Comparison of ENCODE assay signal across 8 cellular contexts in genomic region chr10:72364239-72364777, GRCh38. TPM values are rescaled to one million over a fixed set of nuclear protein-coding genes. Genes with fewer than 3 reads are reported as not detected.
DNase-seq lines count a peak whose midpoint lies in the region; ATAC-seq and TF ChIP-seq lines count a peak whose summit lies in the region.

No MANE protein-coding gene starts in this region.

- POLR2A ChIA-PET in CD8-positive, alpha-beta memory T cell (lab: Charles Lee) = interaction anchor here (0.6 to 1.2 kb wide), 3 partner anchors 261 to 470 kb away, joined by 3 to 5 read pairs (median 3); partner anchors contain the start of gene MCU

- DNase-seq in CD8-positive, alpha-beta memory T cell = peak; percentile 74 to 90 (median 81)
- DNase-seq in NOMO-1 treated with DMSO at 0.1 percent for 48 hours (lab: John Stamatoyannopoulos, UW; ENCODE audit: unreplicated experiment) = peak; percentile 87
- peak; percentile 65 to 71 for DNase-seq in activated CD8-positive, alpha-beta memory T cell treated with anti-CD3 and anti-CD28 coated beads for 4 hours (ENCODE audit: low read depth in 2 of 2)
- peak; percentile 97 for DNase-seq in endodermal cell
- DNase-seq in middle frontal gyrus (ENCODE audit: extremely low spot score, low spot score) = peak; percentile 84
- DNase-seq in stimulated activated CD8-positive, alpha-beta memory T cell treated with anti-CD3 and anti-CD28 coated beads, Interleukin-2, amount 100 ng/mL, for 1 hour (ENCODE audit: low read depth in 2 of 2) = peak; percentile 58 to 65

- WGBS in HUES64 = 26% methylated on average over 12 of the region's 12 CpGs
- 25 to 33% methylated on average over 5 to 12 of the region's 12 CpGs for WGBS in endodermal cell (ENCODE audit: insufficient coverage in 1 of 2, insufficient read length in 1 of 2), 2 experiments

- TF ChIP-seq CTCF in endodermal cell (conservative IDR thresholded peaks at IDR 0.05) = peak; percentile 96

- H3K4me3 ChIP-seq in CD8-positive, alpha-beta memory T cell (ENCODE audit: low read length) = no peak overlapping the region
- H3K4me3 ChIP-seq in HUES64 (ENCODE audit: low read length) (no peak overlapping the region), endodermal cell (ENCODE audit: low read length) (no peak overlapping the region)

- peaks cover 24 to 42% (median 31%) of the 10 kb centered on the region in 3 donors for H3K4me1 Mint-ChIP-seq in CD8-positive, alpha-beta memory T cell
- H3K4me1 Mint-ChIP-seq in endodermal cell = peaks cover 9% of the 10 kb centered on the region

- H3K9me3 ChIP-seq in CD8-positive, alpha-beta memory T cell (ENCODE audit: low read length) = no peaks in the 10 kb centered on the region
- H3K9me3 ChIP-seq in HUES64 (ENCODE audit: insufficient read depth, low read depth, low read length) (no peaks in the 10 kb centered on the region), endodermal cell (ENCODE audit: control insufficient read depth, low read length) (peaks cover 7% of the 10 kb centered on the region)

- H3K27ac Mint-ChIP-seq in CD8-positive, alpha-beta memory T cell = peak overlapping the region in 6 of 8 donors; percentile 0 to 71 (median 42)
- peak overlapping the region; percentile 24 for H3K27ac Mint-ChIP-seq in endodermal cell

- H3K4me3 Mint-ChIP-seq in CD8-positive, alpha-beta memory T cell = peak overlapping the region in 6 of 7 donors; percentile 2 to 80 (median 53)
- H3K4me3 Mint-ChIP-seq in endodermal cell = no peak overlapping the region

- H3K36me3 Mint-ChIP-seq in CD8-positive, alpha-beta memory T cell = peaks cover 0 to 15% (median 1%) of the 10 kb centered on the region in 3 donors
- H3K36me3 Mint-ChIP-seq in endodermal cell (ENCODE audit: low read depth) = peaks cover 37% of the 10 kb centered on the region

- H3K27ac ChIP-seq in CD8-positive, alpha-beta memory T cell (ENCODE audit: low read depth, low read length) = no peak overlapping the region
- H3K27ac ChIP-seq in HUES64 (ENCODE audit: low read depth, low read length) (peak overlapping the region; percentile 7; the same call in 1 of the 2 replicates), endodermal cell (ENCODE audit: low read depth, low read length) (no peak overlapping the region)

- H3K36me3 ChIP-seq in CD8-positive, alpha-beta memory T cell (ENCODE audit: insufficient read depth, low read length) = no peaks in the 10 kb centered on the region
- H3K36me3 ChIP-seq in HUES64 (ENCODE audit: insufficient read depth, low read length) (peaks cover 13% of the 10 kb centered on the region), endodermal cell (ENCODE audit: control insufficient read depth, insufficient read depth, low read length) (peaks cover 18% of the 10 kb centered on the region)

- no peaks in the 10 kb centered on the region for H3K27me3 Mint-ChIP-seq in CD8-positive, alpha-beta memory T cell
- H3K27me3 Mint-ChIP-seq in endodermal cell (ENCODE audit: insufficient read depth) = no peaks in the 10 kb centered on the region

- peak; percentile 90 for ATAC-seq in GM19452 (IDR thresholded peaks at IDR 0.05; ENCODE audit: unreplicated experiment)

- peaks cover 10% of the 10 kb centered on the region for H3K4me1 ChIP-seq in CD8-positive, alpha-beta memory T cell (ENCODE audit: insufficient read depth, low read length)
- H3K4me1 ChIP-seq in HUES64 (ENCODE audit: insufficient read depth, low read length) (0 out of 2 replicates have a peak, but pooled peaks cover 4% of the 10 kb centered on the region), endodermal cell (ENCODE audit: control insufficient read depth, insufficient read depth, low read length) (peaks cover 14% of the 10 kb centered on the region)

- no peaks in the 10 kb centered on the region for H3K9me3 Mint-ChIP-seq in CD8-positive, alpha-beta memory T cell
- peaks cover 7% of the 10 kb centered on the region for H3K9me3 Mint-ChIP-seq in endodermal cell

- no peaks in the 10 kb centered on the region for H3K27me3 ChIP-seq in CD8-positive, alpha-beta memory T cell (ENCODE audit: insufficient read depth, low read length, poor library complexity, severe bottlenecking)
- H3K27me3 ChIP-seq in HUES64 (ENCODE audit: insufficient read depth, low read length) = no peaks in the 10 kb centered on the region
- no peaks in the 10 kb centered on the region for H3K27me3 ChIP-seq in endodermal cell (ENCODE audit: control insufficient read depth, insufficient read depth, low read length, poor library complexity, severe bottlenecking)

- CTCF ChIA-PET in CD8-positive, alpha-beta memory T cell (lab: Charles Lee) = interaction anchor here (0.7 to 3.4 kb wide), 13 partner anchors 10 to 697 kb away, joined by 3 to 32 read pairs (median 4); partner anchors contain the start of genes DNAJB12 and MCU

- H3K9ac ChIP-seq in HUES64 (ENCODE audit: low read depth, low read length) (no peak overlapping the region), endodermal cell (ENCODE audit: extremely low read depth, low read length, poor library complexity, severe bottlenecking) (no peak overlapping the region)

RNA-seq across cellular contexts. Expression of gene DNAJB12, which starts 9.6 kb away (rescaled TPM):
- 10 to 100 TPM; 29.4 to 30.4 TPM for total RNA-seq in CD8-positive, alpha-beta memory T cell
- 28.0 TPM for polyA plus RNA-seq in CD8-positive, alpha-beta memory T cell
- 14.8 TPM for polyA plus RNA-seq in HUES64 (2013, experiment 1 of 2)
- polyA plus RNA-seq in HUES64 (2013, experiment 2 of 2) = 13.7 TPM
- 10 to 100 TPM; 22.6 to 27.5 TPM for total RNA-seq in endodermal cell
- 18.3 TPM for polyA plus RNA-seq in endodermal cell (2013, experiment 1 of 2)
- polyA plus RNA-seq in endodermal cell (2013, experiment 2 of 2) = 17.5 TPM
